In genomic region chr18:2729757-2730156, GRCh38 we compare ENCODE assay signal across 25 cellular contexts.
A peak's percentile ranks its signal among the peaks of the same experiment; 100 is the strongest.
DNase-seq lines count a peak whose midpoint lies in the region; ATAC-seq, FAIRE-seq and TF ChIP-seq lines count a peak whose summit lies in the region.
"Had no signal": no experiment of that assay in that cellular context is flagged by ENCODE, and none has a peak within 500 bp of the region (broad histone marks: within the 10 kb centered on the region; RNA-seq: fewer than 3 reads in every experiment).

No MANE protein-coding gene starts in this region.

- RAD21 ChIA-PET in GM12878 (lab: Charles Lee; ENCODE audit: unreplicated experiment), result interaction anchor here (0.6 kb wide), 1 partner anchor 233 kb away, joined by 3 read pairs; no protein-coding TSS in a partner anchor

- TF ChIP-seq CTCF in HEK293 (tag by site-specific recombination; IDR thresholded peaks at IDR 0.05), result no peak
- TF ChIP-seq CTCF in GM12878 (IDR thresholded peaks at IDR 0.05 in 2 of 3, conservative IDR thresholded peaks at IDR 0.05 in 1 of 3; ENCODE audit: control insufficient read depth in 2 of 3, extremely low read depth in 1 of 3, insufficient read depth in 1 of 3, low read depth in 3 of 3, low read length in 3 of 3), result no peak
- no peak for TF ChIP-seq CTCF in GM20000 (IDR thresholded peaks at IDR 0.05; ENCODE audit: extremely low read depth, missing control alignments)

- ATAC-seq in GM12878, result no peak
- ATAC-seq in central memory CD8-positive, alpha-beta T cell (replicated peaks; ENCODE audit: extremely low read depth, poor library complexity, severe bottlenecking), result no peak
- ATAC-seq: A549 had no signal

- no peaks in the 10 kb centered on the region for H4K20me1 ChIP-seq in GM12878 (ENCODE audit: control insufficient read depth, insufficient read depth)
- H4K20me1 ChIP-seq: BLaER1 had no signal

- TF ChIP-seq RAD21 in GM12878 (IDR thresholded peaks at IDR 0.05; ENCODE audit: insufficient read depth, low read depth, low read length), result no peak

- H3K4me2 ChIP-seq in GM12878 (ENCODE audit: control insufficient read depth, insufficient read depth), result no peak overlapping the region
- H3K4me2 ChIP-seq: A549, BLaER1 had no signal

- H3K4me1 ChIP-seq in HEK293 (ENCODE audit: control insufficient read depth, insufficient read depth, low read length), result no peaks in the 10 kb centered on the region
- no peaks in the 10 kb centered on the region for H3K4me1 ChIP-seq in GM12878 (ENCODE audit: control insufficient read depth, insufficient read depth, low read length)
- H3K4me1 ChIP-seq: A549, BE2C, BLaER1 had no signal

- peaks cover 62% of the 10 kb centered on the region for H3K36me3 Mint-ChIP-seq in central memory CD8-positive, alpha-beta T cell (ENCODE audit: insufficient read depth)

- H3K27ac Mint-ChIP-seq in central memory CD8-positive, alpha-beta T cell (ENCODE audit: low read depth), result no peak overlapping the region
- H3K27ac Mint-ChIP-seq: CD8-positive, alpha-beta memory T cell had no signal

- 100% methylated on average over 1 of the region's 1 CpG for WGBS in GM12878 (ENCODE audit: insufficient coverage, insufficient replicate concordance, low lambda C conversion rate, missing lambda C conversion rate)

- peak; percentile 58 for DNase-seq in activated effector memory CD4-positive, alpha-beta T cell treated with anti-CD3 and anti-CD28 coated beads, Interleukin-2, amount 50 U/mL, for 16 hours
- no peak for DNase-seq in activated effector memory CD4-positive, alpha-beta T cell treated with Interleukin-2 at 50 U/mL for 16 hours
- DNase-seq in GM12878 (ENCODE audit: low read depth, low spot score) (no peak), GM20000 (ENCODE audit: low spot score) (no peak), caudate nucleus (lab: John Stamatoyannopoulos, UW) (no peak)
- DNase-seq in central memory CD8-positive, alpha-beta T cell (ENCODE audit: low spot score in 2 of 2), result no peak
- DNase-seq: BE2C; C1 segment of cervical spinal cord; CD4-positive, CD25-positive, alpha-beta regulatory T cell; CD8-positive, alpha-beta memory T cell; COR-L47; DMS 273 treated with DMSO at 0.1 percent for 48 hours; DMS153; DMS53; DMS79; DND-41; EL; GDM1 had no signal

- no peaks in the 10 kb centered on the region for H3K9me3 Mint-ChIP-seq in central memory CD8-positive, alpha-beta T cell
- H3K9me3 Mint-ChIP-seq: CD14-positive monocyte; CD4-positive, alpha-beta memory T cell; CD8-positive, alpha-beta memory T cell had no signal

- H2AFZ ChIP-seq in GM12878 (ENCODE audit: control insufficient read depth, low read depth, low read length), result no peak overlapping the region

- in situ Hi-C loops in GM12878 (cut with MboI), result no loop called here

- H3K4me1 Mint-ChIP-seq in central memory CD8-positive, alpha-beta T cell, result peaks cover 10% of the 10 kb centered on the region
- H3K4me1 Mint-ChIP-seq: CD14-positive monocyte had no signal

- no TSS peak for BruUV-seq in GM12878 (replicated peaks; lab: Mats Ljungman, UMichigan)

- POLR2A ChIA-PET in HEK293 (lab: Yijun Ruan, JAX) (no interaction called here), GM12878 (lab: Charles Lee) (no interaction called here)

- no peaks in the 10 kb centered on the region for H3K79me2 ChIP-seq in GM12878 (ENCODE audit: control insufficient read depth, insufficient read depth, low read length)

- no peak overlapping the region for H3K9ac ChIP-seq in GM12878 (ENCODE audit: control insufficient read depth, insufficient read depth, low read length)
- H3K9ac ChIP-seq: BLaER1 had no signal

- H3K4me3 ChIP-seq in HEK293 (ENCODE audit: low read depth, low read length), result no peak overlapping the region
- no peak overlapping the region for H3K4me3 ChIP-seq in GM12878
- H3K4me3 ChIP-seq: A549, BLaER1 had no signal

- TF ChIP-seq POLR2A in GM12878 (IDR thresholded peaks at IDR 0.05; ENCODE audit: low read depth, low read length), result no peak

- CTCF ChIA-PET in HEK293 (lab: Yijun Ruan, JAX), result interaction anchor here (0.6 kb wide), 1 partner anchor 455 kb away, joined by 4 read pairs; no protein-coding TSS in a partner anchor
- CTCF ChIA-PET in GM12878 (lab: Yijun Ruan, JAX), result no interaction called here

- no peaks in the 10 kb centered on the region for H3K9me3 ChIP-seq in HEK293 (ENCODE audit: control insufficient read depth, insufficient read depth, low read depth, low read length)
- no peaks in the 10 kb centered on the region for H3K9me3 ChIP-seq in GM12878 (replicated peaks; ENCODE audit: control insufficient read depth, insufficient read depth, low read length)
- H3K9me3 ChIP-seq: A549, BE2C, BLaER1 had no signal

- peak overlapping the region; percentile 20 for H3K4me3 Mint-ChIP-seq in central memory CD8-positive, alpha-beta T cell
- H3K4me3 Mint-ChIP-seq: CD14-positive monocyte; CD4-positive, CD25-positive, alpha-beta regulatory T cell; CD8-positive, alpha-beta memory T cell had no signal

- H3K27ac ChIP-seq in HEK293 (ENCODE audit: extremely low read depth, low read depth, low read length) (no peak overlapping the region), GM12878 (ENCODE audit: control insufficient read depth, insufficient read depth) (no peak overlapping the region), caudate nucleus (ENCODE audit: low read depth, low read length) (no peak overlapping the region)
- H3K27ac ChIP-seq: 22Rv1, A549, BLaER1 had no signal

- peak; percentile 54 for FAIRE-seq in GM12878 (lab: Jason Lieb, UNC)
- FAIRE-seq: A549, GM12891 had no signal

- SMC1A ChIA-PET in GM12878 (lab: Charles Lee; ENCODE audit: uncharacterized antibody, unreplicated experiment), result interaction anchor here (0.6 to 1.9 kb wide), 5 partner anchors 12 to 53 kb away, joined by 3 to 4 read pairs (median 3); no protein-coding TSS in a partner anchor

- no peaks in the 10 kb centered on the region for H3K27me3 ChIP-seq in GM12878 (replicated peaks in 1 of 2; ENCODE audit: control insufficient read depth in 2 of 2, insufficient read depth in 2 of 2, low read length in 1 of 2)
- H3K27me3 ChIP-seq: BE2C, BLaER1 had no signal

- intact Hi-C loops in GM12878 (cut with micrococcal nuclease; ENCODE audit: unreplicated experiment), result no loop called here

- H3K36me3 ChIP-seq in HEK293 (ENCODE audit: control insufficient read depth in 2 of 2, insufficient read depth in 1 of 2, low read length in 2 of 2) (peaks cover 43 to 85% of the 10 kb centered on the region in 2 experiments), GM12878 (ENCODE audit: control insufficient read depth in 2 of 2, insufficient read depth in 2 of 2, low read length in 1 of 2) (peaks cover 2 to 42% of the 10 kb centered on the region in 2 experiments)

- no peaks in the 10 kb centered on the region for H3K27me3 Mint-ChIP-seq in central memory CD8-positive, alpha-beta T cell
- H3K27me3 Mint-ChIP-seq: CD4-positive, alpha-beta memory T cell; CD4-positive, CD25-positive, alpha-beta regulatory T cell; CD8-positive, alpha-beta memory T cell had no signal

- no peak for TF ChIP-seq EP300 in GM12878 (IDR thresholded peaks at IDR 0.05; ENCODE audit: borderline replicate concordance in 1 of 2, control insufficient read depth in 1 of 2, low read depth in 2 of 2, low read length in 2 of 2)

TF ChIP-seq in HEK293, 187 proteins besides CTCF, POLR2A, EP300 and RAD21 (continues in another document):
- TF ChIP-seq ZNF280C (tag by site-specific recombination; IDR thresholded peaks at IDR 0.05) (no peak), ZNF571 (tag by site-specific recombination; IDR thresholded peaks at IDR 0.05) (no peak), ZNF121 (tag by site-specific recombination; IDR thresholded peaks at IDR 0.05) (peak; percentile 58; the same call in 1 of the 2 replicates)

TF ChIP-seq in GM12878, 131 proteins besides CTCF, POLR2A, EP300 and RAD21:
- no peak for TF ChIP-seq JUND (IDR thresholded peaks at IDR 0.05; ENCODE audit: low read depth, low read length)
